29 cellular contexts compared by ENCODE assay signal in genomic region chr17:29278692-29279091, GRCh38. TPM values are rescaled to one million over a fixed set of nuclear protein-coding genes. Genes with fewer than 3 reads are reported as not detected.
DNase-seq lines count a peak whose midpoint lies in the region; ATAC-seq, FAIRE-seq and TF ChIP-seq lines count a peak whose summit lies in the region.
"Had no signal": no experiment of that assay in that cellular context is flagged by ENCODE, and none has a peak within 500 bp of the region (broad histone marks: within the 10 kb centered on the region; RNA-seq: fewer than 3 reads in every experiment).

No MANE protein-coding gene starts in this region.

- TF ChIP-seq CTCF in DND-41 (IDR thresholded peaks at IDR 0.05; ENCODE audit: borderline replicate concordance, extremely low read depth, low read length, poor library complexity, severe bottlenecking) (no peak), OCI-LY7 (conservative IDR thresholded peaks at IDR 0.05; ENCODE audit: low read length) (no peak), K562 (IDR thresholded peaks at IDR 0.05 in 2 of 3, conservative IDR thresholded peaks at IDR 0.05 in 1 of 3; ENCODE audit: insufficient read depth in 2 of 3, low read depth in 1 of 3, low read length in 3 of 3) (no peak)

- POLR2A ChIA-PET in OCI-LY7 (lab: Charles Lee) = interaction anchor here (0.6 kb wide), 1 partner anchor 364 kb away, joined by 3 read pairs; no protein-coding TSS in a partner anchor
- POLR2A ChIA-PET in K562 (lab: Yijun Ruan, JAX) = interaction anchor here (1.2 to 1.4 kb wide), 2 partner anchors 15 to 22 kb away, joined by 4 to 5 read pairs; partner anchors contain the start of gene NUFIP2

- no peak for FAIRE-seq in K562 (lab: Jason Lieb, UNC)
- FAIRE-seq: H54 had no signal

- peak overlapping the region; percentile 40 for H3K27ac Mint-ChIP-seq in activated T-cell treated with anti-CD3 and anti-CD28 coated beads, Interleukin-2, amount 50 U/mL, for 72 hours

- H3K9ac ChIP-seq in DND-41 (ENCODE audit: low read depth, low read length) = no peak overlapping the region
- no peak overlapping the region for H3K9ac ChIP-seq in K562 (ENCODE audit: insufficient read depth in 1 of 2, low read depth in 2 of 2, low read length in 2 of 2)
- H3K9ac ChIP-seq: BLaER1 had no signal

- ATAC-seq in activated T-cell treated with anti-CD3 and anti-CD28 coated beads, Interleukin-2, amount 50 U/mL, for 72 hours (replicated peaks in 1 of 2) = no peak
- ATAC-seq in DND-41 (ENCODE audit: insufficient read depth, low read depth) = no peak
- no peak for ATAC-seq in K562
- no peak for ATAC-seq in HG02623 (IDR thresholded peaks at IDR 0.05; ENCODE audit: unreplicated experiment)

- H3K4me3 ChIP-seq in DND-41 (ENCODE audit: low read depth in 1 of 2, low read length in 2 of 2) (no peak overlapping the region), OCI-LY7 (ENCODE audit: low read depth, low read length, poor library complexity, severe bottlenecking) (no peak overlapping the region), K562 (no peak overlapping the region)
- H3K4me3 ChIP-seq: BLaER1, PC-9 had no signal

- DNase-seq in activated T-cell treated with anti-CD3 and anti-CD28 coated beads, Interleukin-2, amount 50 U/mL, for 72 hours = no peak
- DNase-seq in activated T-cell treated with anti-CD3 and anti-CD28 coated beads for 4 hours (no peak), DND-41 (no peak), OCI-LY7 (ENCODE audit: low spot score) (no peak), K562 (ENCODE audit: extremely low read depth in 1 of 4, low spot score in 3 of 4) (no peak), NCI-H2196 treated with DMSO at 0.1 percent for 48 hours (lab: John Stamatoyannopoulos, UW; ENCODE audit: unreplicated experiment) (no peak)
- DNase-seq in activated CD8-positive, alpha-beta memory T cell treated with anti-CD3 and anti-CD28 coated beads, Interleukin-2, amount 50 U/mL, for 4 hours = no peak
- DNase-seq: 8988T; CD4-positive, alpha-beta T cell; EL; GDM1; Karpas-422; NCI-H1105; NCI-H1436 treated with DMSO at 0.1 percent for 48 hours; NCI-H187 treated with DMSO at 0.1 percent for 48 hours; NCI-H2171 treated with DMSO at 0.1 percent for 48 hours; NCI-H446; NCI-H524 treated with DMSO at 0.1 percent for 48 hours; NCI-H774; NK-92 treated with Interleukin-12 subunit alpha and Interleukin-12 subunit beta, amount 100 ng/mL, for 24 hours; PC-9; SHP77; T-helper 1 cell had no signal

- H3K36me3 ChIP-seq in DND-41 (ENCODE audit: insufficient read depth, low read length) = peaks cover 95% of the 10 kb centered on the region
- H3K36me3 ChIP-seq in OCI-LY7 (ENCODE audit: insufficient read depth, low read length) = peaks cover 100% of the 10 kb centered on the region
- peaks cover 92% of the 10 kb centered on the region for H3K36me3 ChIP-seq in K562 (ENCODE audit: control insufficient read depth, insufficient read depth, low read length)

- H3K9me3 ChIP-seq in DND-41 (ENCODE audit: insufficient read depth, low read length, severe bottlenecking) (no peaks in the 10 kb centered on the region), OCI-LY7 (ENCODE audit: low read length) (peaks cover 30% of the 10 kb centered on the region; the same call in 1 of the 2 replicates), K562 (replicated peaks; ENCODE audit: control insufficient read depth, insufficient read depth, low read depth, low read length) (no peaks in the 10 kb centered on the region)

- H3K9me1 ChIP-seq in K562 (ENCODE audit: control insufficient read depth, insufficient read depth, low read length) = peaks cover 4% of the 10 kb centered on the region

- H3K9me3 Mint-ChIP-seq in activated T-cell treated with anti-CD3 and anti-CD28 coated beads, Interleukin-2, amount 50 U/mL, for 72 hours = peaks cover 0 to 2% of the 10 kb centered on the region in 2 donors

- no peak for TF ChIP-seq POLR2A in K562 (conservative IDR thresholded peaks at IDR 0.05)

- H3K36me3 Mint-ChIP-seq in activated T-cell treated with anti-CD3 and anti-CD28 coated beads, Interleukin-2, amount 50 U/mL, for 72 hours (ENCODE audit: insufficient read depth in 2 of 2) = peaks cover 27 to 65% of the 10 kb centered on the region in 2 donors

- H3K27ac ChIP-seq in DND-41 (ENCODE audit: low read length) (no peak overlapping the region), OCI-LY7 (ENCODE audit: low read depth, low read length, poor library complexity, severe bottlenecking) (no peak overlapping the region), K562 (ENCODE audit: extremely low read depth, low read depth, low read length) (no peak overlapping the region)
- H3K27ac ChIP-seq: BLaER1, PC-9, RWPE1 had no signal

- H3K4me2 ChIP-seq in DND-41 (ENCODE audit: insufficient read depth, low read length) = peak overlapping the region; percentile 29; the same call in 1 of the 2 replicates
- H3K4me2 ChIP-seq in OCI-LY7 (ENCODE audit: low read length) = no peak overlapping the region
- H3K4me2 ChIP-seq in K562 (ENCODE audit: insufficient read depth, low read length) = no peak overlapping the region
- H3K4me2 ChIP-seq: BLaER1, PC-9 had no signal

- H3K27me3 ChIP-seq in DND-41 (ENCODE audit: insufficient read depth, low read length, poor library complexity) (no peaks in the 10 kb centered on the region), K562 (ENCODE audit: control insufficient read depth in 2 of 2, insufficient read depth in 2 of 2, low read length in 2 of 2) (no peaks in the 10 kb centered on the region)
- H3K27me3 ChIP-seq: BLaER1 had no signal

- peaks cover 71% of the 10 kb centered on the region for H3K4me1 Mint-ChIP-seq in activated T-cell treated with anti-CD3 and anti-CD28 coated beads, Interleukin-2, amount 50 U/mL, for 72 hours (ENCODE audit: low read depth)

- BruUV-seq in OCI-LY7 (replicated peaks; lab: Mats Ljungman, UMichigan) (TSS peak; percentile 12), K562 (replicated peaks; lab: Mats Ljungman, UMichigan) (no TSS peak)

- no peak for TF ChIP-seq EP300 in K562 (IDR thresholded peaks at IDR 0.05; ENCODE audit: low read length)

- TF ChIP-seq RAD21 in K562 (CRISPR knock-in tag; conservative IDR thresholded peaks at IDR 0.05 in 1 of 2, IDR thresholded peaks at IDR 0.05 in 1 of 2) = no peak

- H3K9me2 ChIP-seq in OCI-LY7 (ENCODE audit: insufficient read depth, low read length) = no peaks in the 10 kb centered on the region

- intact Hi-C loops in OCI-LY7 (cut with micrococcal nuclease; ENCODE audit: unreplicated experiment) (no loop called here), K562 (cut with micrococcal nuclease) (no loop called here)

- no peaks in the 10 kb centered on the region for H3K27me3 Mint-ChIP-seq in activated T-cell treated with anti-CD3 and anti-CD28 coated beads, Interleukin-2, amount 50 U/mL, for 72 hours (ENCODE audit: low read depth)
- H3K27me3 Mint-ChIP-seq: CD4-positive, alpha-beta T cell had no signal

- no peak overlapping the region for H3K4me3 Mint-ChIP-seq in activated T-cell treated with anti-CD3 and anti-CD28 coated beads, Interleukin-2, amount 50 U/mL, for 72 hours

- H3K4me1 ChIP-seq in DND-41 (ENCODE audit: insufficient read depth, low read length) = peaks cover 34% of the 10 kb centered on the region
- no peaks in the 10 kb centered on the region for H3K4me1 ChIP-seq in OCI-LY7 (ENCODE audit: insufficient read depth, low read length, poor library complexity, severe bottlenecking)
- no peaks in the 10 kb centered on the region; a peak in 1 of 5 replicates for H3K4me1 ChIP-seq in K562 (replicated peaks in 1 of 2; ENCODE audit: control insufficient read depth in 2 of 2, insufficient read depth in 2 of 2, low read length in 2 of 2)

- H2AFZ ChIP-seq in DND-41 (ENCODE audit: low read depth, low read length) (no peak overlapping the region), OCI-LY7 (ENCODE audit: low read length) (no peak overlapping the region), K562 (ENCODE audit: low read depth, low read length) (no peak overlapping the region)
- H2AFZ ChIP-seq: PC-9 had no signal

- in situ Hi-C loops in K562 (cut with MboI) = no loop called here

- H4K20me1 ChIP-seq in DND-41 (ENCODE audit: insufficient read depth, low read length) (peaks cover 94% of the 10 kb centered on the region), OCI-LY7 (ENCODE audit: insufficient read depth, low read length) (peaks cover 38% of the 10 kb centered on the region), K562 (replicated peaks; ENCODE audit: control insufficient read depth, insufficient read depth, low read length) (peaks cover 25% of the 10 kb centered on the region)

- CTCF ChIA-PET in OCI-LY7 (lab: Charles Lee; ENCODE audit: unreplicated experiment) (no interaction called here), K562 (lab: Yijun Ruan, JAX; ENCODE audit: low intra/inter-chr PET ratio) (no interaction called here)

- peaks cover 100% of the 10 kb centered on the region for H3K79me2 ChIP-seq in DND-41 (ENCODE audit: insufficient read depth, low read length)
- H3K79me2 ChIP-seq in OCI-LY7 (ENCODE audit: insufficient read depth, low read depth, low read length) = peaks cover 100% of the 10 kb centered on the region
- peaks cover 96% of the 10 kb centered on the region for H3K79me2 ChIP-seq in K562 (ENCODE audit: control insufficient read depth, insufficient read depth, low read length)

RNA-seq across cellular contexts. Expression of gene NUFIP2, which starts 15.3 kb away (rescaled TPM):
- 10 to 100 TPM; 72.9 to 74.3 TPM for total RNA-seq in activated T-cell treated with anti-CD3 and anti-CD28 coated beads, Interleukin-2, amount 50 U/mL, for 72 hours
- 36.0 and 37.1 TPM in 2 replicates for total RNA-seq in OCI-LY7 (2014; rRNA removed; shearing (Covaris generic))
- 70.4 and 71.4 TPM in 2 replicates for total RNA-seq in OCI-LY7 (2022)
- total RNA-seq in K562 (2011; cell fraction: chromatin; rRNA removed; ENCODE audit: low replicate concordance) = 21.2 and 65.7 TPM in 2 replicates
- 15.5 and 20.2 TPM in 2 replicates for total RNA-seq in K562 (2011; cell fraction: nucleolus; rRNA removed)
- total RNA-seq in K562 (2011; cell fraction: nucleoplasm; rRNA removed) = 37.1 and 71.8 TPM in 2 replicates
- total RNA-seq in K562 (2014; rRNA removed) = 18.5 and 22.7 TPM in 2 replicates
- total RNA-seq in K562 (2014; rRNA removed; fragmentation: Illumina TruSeq; extraction: Trizol) = 38.4 and 41.3 TPM in 2 replicates
- 35.9 and 40.7 TPM in 2 replicates for total RNA-seq in K562 (2015; rRNA removed; fragmentation: Illumina TruSeq; extraction: Trizol)
- 37.8 and 38.2 TPM in 2 replicates for total RNA-seq in K562 (2021)
- 10.0 and 14.1 TPM in 2 replicates for polyA plus RNA-seq in K562 (2011; rRNA removed)
- 6.2 and 32.3 TPM in 2 replicates for polyA plus RNA-seq in K562 (2011; cell fraction: cytosol; rRNA removed)
- polyA plus RNA-seq in K562 (2011; cell fraction: nucleus; rRNA removed) = 19.3 and 40.9 TPM in 2 replicates
- 16.7 and 20.6 TPM in 2 replicates for polyA plus RNA-seq in K562 (2012)
- 24.2 and 26.7 TPM in 2 replicates for polyA plus RNA-seq in K562 (2014; fragmentation: Illumina TruSeq; extraction: Trizol)
- polyA plus RNA-seq in K562 (2014; fragmentation: Nextera tagmentation; extraction: Ambion mirVana) = 1 to 10 TPM; 4.9 to 6.1 TPM
- polyA plus RNA-seq in K562 (2014; rRNA removed) = 14.6 and 15.3 TPM in 2 replicates
- 16.1 and 19.8 TPM in 2 replicates for polyA minus RNA-seq in K562 (2011; rRNA and poly(A)+ RNA removed)
- polyA minus RNA-seq in K562 (2011; cell fraction: cytosol; rRNA and poly(A)+ RNA removed) = 27.9 and 30.0 TPM in 2 replicates
- 11.7 and 17.8 TPM in 2 replicates for polyA minus RNA-seq in K562 (2011; cell fraction: nucleus; rRNA and poly(A)+ RNA removed)

RNA-seq across cellular contexts. Expression of gene CRYBA1, which starts 32.0 kb away (rescaled TPM):
- not detected for total RNA-seq in activated T-cell treated with anti-CD3 and anti-CD28 coated beads, Interleukin-2, amount 50 U/mL, for 72 hours
- total RNA-seq in OCI-LY7 (2014; rRNA removed; shearing (Covaris generic)) = not detected in 2 replicates
- total RNA-seq in OCI-LY7 (2022) = not detected in 2 replicates
- total RNA-seq in K562 (2011; cell fraction: chromatin; rRNA removed; ENCODE audit: low replicate concordance) = not detected in 2 replicates
- total RNA-seq in K562 (2011; cell fraction: nucleolus; rRNA removed) = not detected in 2 replicates
- not detected in 2 replicates for total RNA-seq in K562 (2011; cell fraction: nucleoplasm; rRNA removed)
- total RNA-seq in K562 (2014; rRNA removed) = not detected in 2 replicates
- not detected in 2 replicates for total RNA-seq in K562 (2014; rRNA removed; fragmentation: Illumina TruSeq; extraction: Trizol)
- not detected in 2 replicates for total RNA-seq in K562 (2015; rRNA removed; fragmentation: Illumina TruSeq; extraction: Trizol)
- not detected in 2 replicates for total RNA-seq in K562 (2021)
- polyA plus RNA-seq in K562 (2011; rRNA removed) = not detected in 2 replicates
- polyA plus RNA-seq in K562 (2011; cell fraction: cytosol; rRNA removed) = not detected in 2 replicates
- not detected in 2 replicates for polyA plus RNA-seq in K562 (2011; cell fraction: nucleus; rRNA removed)
- not detected in 2 replicates for polyA plus RNA-seq in K562 (2012)
- polyA plus RNA-seq in K562 (2014; fragmentation: Illumina TruSeq; extraction: Trizol) = not detected in 2 replicates
- polyA plus RNA-seq in K562 (2014; fragmentation: Nextera tagmentation; extraction: Ambion mirVana) = not detected
- not detected in 2 replicates for polyA plus RNA-seq in K562 (2014; rRNA removed)
- not detected in 2 replicates for polyA minus RNA-seq in K562 (2011; rRNA and poly(A)+ RNA removed)
- polyA minus RNA-seq in K562 (2011; cell fraction: cytosol; rRNA and poly(A)+ RNA removed) = not detected in 2 replicates
- not detected in 2 replicates for polyA minus RNA-seq in K562 (2011; cell fraction: nucleus; rRNA and poly(A)+ RNA removed)
- total RNA-seq: CD4-positive, alpha-beta T cell; M059J; PC-9; SK-MEL-5 had no signal
